1 cellular context compared by ENCODE assay signal in the genomic region with DNA sequence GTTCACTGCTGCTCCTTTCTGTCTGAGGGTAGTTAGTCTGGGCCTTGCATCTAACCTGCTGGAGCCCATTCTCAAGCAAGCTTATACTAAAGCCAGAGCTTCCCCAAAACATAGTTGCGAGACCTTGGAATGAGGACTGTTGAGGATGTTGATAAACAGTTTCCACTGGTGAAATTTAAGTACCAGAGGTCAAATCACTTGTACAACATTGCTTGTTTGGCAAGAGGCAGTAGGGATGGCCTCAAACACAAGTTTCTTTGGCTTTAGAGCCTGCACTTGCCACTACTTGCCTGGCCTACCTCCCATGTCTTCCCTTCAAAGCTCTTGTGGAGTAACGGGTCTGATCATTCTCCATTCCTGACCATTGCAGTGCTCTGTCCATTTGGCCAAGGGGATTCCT.
TF ChIP-seq lines count a peak whose summit lies in the region.

No MANE protein-coding gene starts in this region.

TF ChIP-seq in IMR-90, 13 proteins besides CTCF, POLR2A, EP300 and RAD21 (continued from another document):
- TF ChIP-seq ELK1 (IDR thresholded peaks at IDR 0.05; ENCODE audit: borderline replicate concordance, low read depth, low read length) (no peak), FOS (IDR thresholded peaks at IDR 0.05; ENCODE audit: low read depth, low read length) (no peak), MXI1 (IDR thresholded peaks at IDR 0.05; ENCODE audit: borderline replicate concordance, low read depth, low read length) (no peak), MAFK (IDR thresholded peaks at IDR 0.05; ENCODE audit: low read depth, low read length) (no peak), MAZ (IDR thresholded peaks at IDR 0.05; ENCODE audit: borderline replicate concordance, low read depth, low read length) (no peak), CHD1 (IDR thresholded peaks at IDR 0.05; ENCODE audit: low read depth, low read length) (no peak), SMC3 (IDR thresholded peaks at IDR 0.05; ENCODE audit: low read depth, low read length) (no peak), CEBPB (IDR thresholded peaks at IDR 0.05; ENCODE audit: low read depth, low read length) (no peak), NFE2L2 (IDR thresholded peaks at IDR 0.05; ENCODE audit: low read depth, low read length) (no peak), BHLHE40 (IDR thresholded peaks at IDR 0.05; ENCODE audit: low read depth, low read length) (no peak)
- TF ChIP-seq, protein P1, sequence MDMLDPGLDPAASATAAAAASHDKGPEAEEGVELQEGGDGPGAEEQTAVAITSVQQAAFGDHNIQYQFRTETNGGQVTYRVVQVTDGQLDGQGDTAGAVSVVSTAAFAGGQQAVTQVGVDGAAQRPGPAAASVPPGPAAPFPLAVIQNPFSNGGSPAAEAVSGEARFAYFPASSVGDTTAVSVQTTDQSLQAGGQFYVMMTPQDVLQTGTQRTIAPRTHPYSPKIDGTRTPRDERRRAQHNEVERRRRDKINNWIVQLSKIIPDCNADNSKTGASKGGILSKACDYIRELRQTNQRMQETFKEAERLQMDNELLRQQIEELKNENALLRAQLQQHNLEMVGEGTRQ (IDR thresholded peaks at IDR 0.05; ENCODE audit: low read depth, low read length) = no peak
